In the genomic region with DNA sequence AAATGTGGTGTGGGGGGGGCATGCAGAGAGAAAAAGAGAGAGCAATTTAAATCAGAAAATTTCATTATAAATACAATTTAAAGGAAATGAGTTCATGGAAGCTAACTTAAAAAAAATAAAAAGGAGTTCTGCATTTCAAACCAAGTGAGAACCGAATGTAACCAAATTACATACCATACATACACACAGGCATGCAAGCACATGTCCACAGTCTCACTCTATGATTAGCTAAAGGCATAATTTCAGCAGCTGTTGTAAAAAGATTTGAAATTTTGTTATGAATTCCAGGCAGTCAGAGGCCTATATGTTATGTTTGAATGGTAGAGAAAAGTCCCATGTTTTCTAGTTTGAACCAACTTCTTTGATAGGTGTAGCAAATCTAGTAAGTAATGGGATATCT, we compare ENCODE assay signal across 18 cellular contexts.
DNase-seq lines count a peak whose midpoint lies in the region; ATAC-seq and TF ChIP-seq lines count a peak whose summit lies in the region.
"Had no signal": no experiment of that assay in that cellular context is flagged by ENCODE, and none has a peak within 500 bp of the region (broad histone marks: within the 10 kb centered on the region; RNA-seq: fewer than 3 reads in every experiment).

No MANE protein-coding gene starts in this region.

- H3K4me1 ChIP-seq in SK-N-SH (ENCODE audit: control insufficient read depth in 1 of 2, insufficient read depth in 2 of 2, low read depth in 1 of 2, low read length in 1 of 2): no peaks in the 10 kb centered on the region; a peak in 1 of 4 replicates
- peaks cover 10% of the 10 kb centered on the region for H3K4me1 ChIP-seq in mammary epithelial cell (ENCODE audit: insufficient read depth, low read length)
- H3K4me1 ChIP-seq: BLaER1, Caco-2 had no signal

- H3K9ac ChIP-seq in SK-N-SH: no peak overlapping the region
- H3K9ac ChIP-seq in mammary epithelial cell (ENCODE audit: insufficient read depth, low read length): peak overlapping the region; percentile 37
- H3K9ac ChIP-seq: BLaER1, GM23248 had no signal

- 7% methylated on average over 1 of the region's 1 CpG for WGBS in SK-N-SH (ENCODE audit: low lambda C conversion rate)
- WGBS in mammary epithelial cell (ENCODE audit: low coverage, missing lambda C conversion rate): 0% methylated on average over 1 of the region's 1 CpG

- no peaks in the 10 kb centered on the region for H3K27me3 ChIP-seq in SK-N-SH (ENCODE audit: insufficient read depth)
- no peaks in the 10 kb centered on the region for H3K27me3 ChIP-seq in mammary epithelial cell (ENCODE audit: insufficient read depth, low read length)
- H3K27me3 ChIP-seq: BLaER1 had no signal

- dilution Hi-C loops in mammary epithelial cell (cut with HindIII; ENCODE audit: low sequenced_read_pairs): no loop called here

- H3K9me2 ChIP-seq in SK-N-SH: no peaks in the 10 kb centered on the region

- H2AFZ ChIP-seq in SK-N-SH (ENCODE audit: low read depth) (0 out of 2 replicates have a peak overlapping the region, but pooled peaks have one; percentile 14), mammary epithelial cell (ENCODE audit: low read depth, low read length) (peak overlapping the region; percentile 84)
- H2AFZ ChIP-seq: GM23248 had no signal

- no peak for DNase-seq in SK-N-SH
- DNase-seq in mammary epithelial cell: peak; percentile 59
- DNase-seq in epithelial cell of prostate (ENCODE audit: low read depth, low spot score): no peak
- no peak for DNase-seq in NCI-H1436 treated with DMSO at 0.1 percent for 48 hours (lab: John Stamatoyannopoulos, UW)
- no peak for DNase-seq in activated effector memory CD4-positive, alpha-beta T cell treated with anti-CD3 and anti-CD28 coated beads, Interleukin-2, amount 50 U/mL, for 16 hours
- DNase-seq: Caco-2; CD4-positive, CD25-positive, alpha-beta regulatory T cell; CD8-positive, alpha-beta T cell; DMS153; DND-41; GM23248; H7; HCEC 1CT had no signal

- no peak for TF ChIP-seq EP300 in SK-N-SH (IDR thresholded peaks at IDR 0.05; ENCODE audit: borderline replicate concordance in 1 of 2, low read depth in 1 of 2, low read length in 1 of 2)

- H3K4me3 ChIP-seq in SK-N-SH (ENCODE audit: low read depth in 2 of 2, low read length in 1 of 2) (no peak overlapping the region), mammary epithelial cell (replicated peaks in 1 of 3; ENCODE audit: insufficient read depth in 1 of 3, low read depth in 2 of 3, low read length in 3 of 3) (no peak overlapping the region)
- H3K4me3 ChIP-seq: BLaER1, GM23248 had no signal

- H3K79me2 ChIP-seq in SK-N-SH (ENCODE audit: insufficient read depth) (no peaks in the 10 kb centered on the region), mammary epithelial cell (ENCODE audit: insufficient read depth, low read length) (no peaks in the 10 kb centered on the region)

- ATAC-seq in SK-N-SH treated with all-trans-retinoic acid at 6 μM for 48 hours: no peak
- no peak for ATAC-seq in GM21717 (IDR thresholded peaks at IDR 0.05; ENCODE audit: unreplicated experiment)
- ATAC-seq: CD8-positive, alpha-beta T cell had no signal

- TF ChIP-seq CTCF in SK-N-SH (IDR thresholded peaks at IDR 0.05) (no peak), mammary epithelial cell (conservative IDR thresholded peaks at IDR 0.05 in 1 of 2, IDR thresholded peaks at IDR 0.05 in 1 of 2; ENCODE audit: extremely low read depth in 1 of 2, insufficient read depth in 1 of 2, low read depth in 1 of 2, low read length in 2 of 2) (no peak)

- H3K36me3 ChIP-seq in SK-N-SH (replicated peaks in 1 of 2; ENCODE audit: control insufficient read depth in 1 of 2, insufficient read depth in 2 of 2, low read length in 1 of 2) (no peaks in the 10 kb centered on the region), mammary epithelial cell (ENCODE audit: insufficient read depth, low read length) (no peaks in the 10 kb centered on the region)
- H3K36me3 ChIP-seq: BLaER1 had no signal

- no peak overlapping the region for H3K27ac ChIP-seq in SK-N-SH (ENCODE audit: low read depth in 2 of 2, low read length in 1 of 2)
- H3K27ac ChIP-seq in mammary epithelial cell (ENCODE audit: insufficient read depth, low read depth, low read length): peak overlapping the region; percentile 19
- peak overlapping the region; percentile 31 for H3K27ac ChIP-seq in epithelial cell of prostate
- H3K27ac ChIP-seq: 22Rv1, BLaER1, C4-2B, GM23248 had no signal

- no peaks in the 10 kb centered on the region for H3K9me3 ChIP-seq in SK-N-SH
- no peaks in the 10 kb centered on the region for H3K9me3 ChIP-seq in mammary epithelial cell (replicated peaks; ENCODE audit: insufficient read depth, low read length)
- H3K9me3 ChIP-seq: BLaER1, Caco-2 had no signal

- in situ Hi-C loops in mammary epithelial cell (cut with MboI; ENCODE audit: low sequenced_read_pairs in 2 of 2): no loop called here

- BruUV-seq in mammary epithelial cell (replicated peaks; lab: Mats Ljungman, UMichigan): no TSS peak

- H3K4me2 ChIP-seq in SK-N-SH: no peak overlapping the region
- H3K4me2 ChIP-seq in mammary epithelial cell (ENCODE audit: insufficient read depth, low read depth, low read length): peak overlapping the region; percentile 66
- H3K4me2 ChIP-seq: BLaER1 had no signal

- TF ChIP-seq RAD21 in SK-N-SH (IDR thresholded peaks at IDR 0.05; ENCODE audit: low read length): no peak

- H3F3A ChIP-seq in SK-N-SH (replicated peaks; ENCODE audit: insufficient read depth): no peaks in the 10 kb centered on the region

- CTCF ChIA-PET in SK-N-SH (lab: Yijun Ruan, JAX) (interaction anchor here (1.4 kb wide), 1 partner anchor 14 kb away, joined by 3 read pairs; no protein-coding TSS in a partner anchor), mammary epithelial cell (lab: Charles Lee; ENCODE audit: low non-redundant PET) (no interaction called here)

- POLR2A ChIA-PET in SK-N-SH (lab: Yijun Ruan, JAX): no interaction called here

- intact Hi-C loops in mammary epithelial cell (cut with micrococcal nuclease): no loop called here

- H4K20me1 ChIP-seq in SK-N-SH (ENCODE audit: insufficient read depth) (no peaks in the 10 kb centered on the region), mammary epithelial cell (ENCODE audit: insufficient read depth, low read length) (no peaks in the 10 kb centered on the region)
- H4K20me1 ChIP-seq: BLaER1 had no signal

TF ChIP-seq in SK-N-SH, 30 proteins besides CTCF, POLR2A, EP300 and RAD21:
- TF ChIP-seq NRF1 (IDR thresholded peaks at IDR 0.05; ENCODE audit: low read depth, low read length): no peak
- TF ChIP-seq, protein P1, sequence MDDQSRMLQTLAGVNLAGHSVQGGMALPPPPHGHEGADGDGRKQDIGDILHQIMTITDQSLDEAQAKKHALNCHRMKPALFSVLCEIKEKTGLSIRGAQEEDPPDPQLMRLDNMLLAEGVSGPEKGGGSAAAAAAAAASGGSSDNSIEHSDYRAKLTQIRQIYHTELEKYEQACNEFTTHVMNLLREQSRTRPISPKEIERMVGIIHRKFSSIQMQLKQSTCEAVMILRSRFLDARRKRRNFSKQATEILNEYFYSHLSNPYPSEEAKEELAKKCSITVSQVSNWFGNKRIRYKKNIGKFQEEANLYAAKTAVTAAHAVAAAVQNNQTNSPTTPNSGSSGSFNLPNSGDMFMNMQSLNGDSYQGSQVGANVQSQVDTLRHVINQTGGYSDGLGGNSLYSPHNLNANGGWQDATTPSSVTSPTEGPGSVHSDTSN (IDR thresholded peaks at IDR 0.05): no peak
- no peak for TF ChIP-seq FOXJ3 (CRISPR knock-in tag; IDR thresholded peaks at IDR 0.05)
- TF ChIP-seq, protein P2, sequence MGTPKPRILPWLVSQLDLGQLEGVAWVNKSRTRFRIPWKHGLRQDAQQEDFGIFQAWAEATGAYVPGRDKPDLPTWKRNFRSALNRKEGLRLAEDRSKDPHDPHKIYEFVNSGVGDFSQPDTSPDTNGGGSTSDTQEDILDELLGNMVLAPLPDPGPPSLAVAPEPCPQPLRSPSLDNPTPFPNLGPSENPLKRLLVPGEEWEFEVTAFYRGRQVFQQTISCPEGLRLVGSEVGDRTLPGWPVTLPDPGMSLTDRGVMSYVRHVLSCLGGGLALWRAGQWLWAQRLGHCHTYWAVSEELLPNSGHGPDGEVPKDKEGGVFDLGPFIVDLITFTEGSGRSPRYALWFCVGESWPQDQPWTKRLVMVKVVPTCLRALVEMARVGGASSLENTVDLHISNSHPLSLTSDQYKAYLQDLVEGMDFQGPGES (IDR thresholded peaks at IDR 0.05; ENCODE audit: low read depth, low read length): no peak
- no peak for TF ChIP-seq EZH2phosphoT487 (IDR thresholded peaks at IDR 0.05; ENCODE audit: borderline replicate concordance, low read depth)
- TF ChIP-seq GATA2 (CRISPR knock-in tag; IDR thresholded peaks at IDR 0.05): no peak
- no peak for TF ChIP-seq TAF1 (IDR thresholded peaks at IDR 0.05; ENCODE audit: borderline replicate concordance, low read depth, low read length)

TF ChIP-seq in SK-N-SH treated with all-trans-retinoic acid at 6 μM for 48 hours, 23 proteins besides CTCF, POLR2A, EP300 and RAD21:
- TF ChIP-seq ZNF70 (CRISPR knock-in tag; IDR thresholded peaks at IDR 0.05) (no peak), CSDC2 (CRISPR knock-in tag; IDR thresholded peaks at IDR 0.05) (no peak), ARNTL (CRISPR knock-in tag; IDR thresholded peaks at IDR 0.05; ENCODE audit: borderline replicate concordance, low read depth) (no peak), ESRRG (CRISPR knock-in tag; IDR thresholded peaks at IDR 0.05) (no peak)

Comparison
In these comparisons a context has a peak if more than half of its experiments do, and no peak if none do; other contexts are left out.
1. H3K27ac ChIP-seq: peak in mammary epithelial cell (single experiment) and epithelial cell of prostate (single experiment); none in SK-N-SH (0 of 2).